18 cellular contexts compared by ENCODE assay signal in the genomic region with DNA sequence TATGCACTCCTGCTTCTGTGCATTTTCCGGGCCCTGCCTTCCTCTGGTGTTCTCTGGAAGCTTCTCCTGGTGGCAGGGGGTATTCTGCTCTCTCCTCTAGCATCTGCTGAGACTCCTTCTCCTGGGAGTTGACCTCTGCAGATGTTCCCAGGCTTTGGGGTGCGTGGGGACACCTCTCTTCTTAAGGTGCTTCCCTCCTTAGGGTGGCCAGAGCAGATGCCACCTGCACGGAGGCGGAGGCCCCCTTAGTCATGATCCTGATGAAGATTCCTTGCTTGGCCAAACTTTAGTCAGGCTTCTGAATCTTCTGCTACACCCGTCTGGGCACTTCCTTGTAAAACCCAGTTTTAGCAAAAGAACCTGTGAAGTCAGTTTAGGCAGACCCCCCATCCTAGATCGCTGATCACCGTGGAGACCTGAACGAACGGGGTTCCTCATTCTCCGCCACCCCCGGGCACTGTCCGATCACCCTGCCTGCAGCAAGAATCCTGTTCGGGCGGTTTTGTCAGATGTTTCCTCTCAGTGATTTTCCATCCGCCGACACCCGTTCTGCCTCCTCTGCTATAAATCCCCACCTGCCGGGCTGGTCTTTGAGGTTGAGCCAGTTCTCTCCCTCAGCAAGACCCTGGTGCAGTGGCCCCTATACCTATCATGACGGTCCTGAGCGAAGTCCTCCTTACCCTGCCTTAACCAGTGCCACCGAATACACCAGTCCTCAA.
A peak's percentile ranks its signal among the peaks of the same experiment; 100 is the strongest.
DNase-seq lines count a peak whose midpoint lies in the region; ATAC-seq, FAIRE-seq and TF ChIP-seq lines count a peak whose summit lies in the region.
"Had no signal": no experiment of that assay in that cellular context is flagged by ENCODE, and none has a peak within 500 bp of the region (broad histone marks: within the 10 kb centered on the region; RNA-seq: fewer than 3 reads in every experiment).

No MANE protein-coding gene starts in this region.

- peak overlapping the region; percentile 68 for H3K4me2 ChIP-seq in PC-9

- no peak for TF ChIP-seq CTCF in PC-9 (conservative IDR thresholded peaks at IDR 0.05)
- no peak for TF ChIP-seq CTCF in foreskin keratinocyte (conservative IDR thresholded peaks at IDR 0.05)

- CTCF ChIA-PET in PC-9 (lab: Charles Lee) = no interaction called here

- no peak overlapping the region for H2AFZ ChIP-seq in PC-9

- intact Hi-C loops in PC-9 (cut with micrococcal nuclease; ENCODE audit: unreplicated experiment) = no loop called here

- no TSS peak for BruUV-seq in PC-9 (replicated peaks; lab: Mats Ljungman, UMichigan)

- no peaks in the 10 kb centered on the region for H3K9me3 ChIP-seq in PC-9 (ENCODE audit: insufficient read depth, low read depth)
- no peaks in the 10 kb centered on the region for H3K9me3 ChIP-seq in small intestine (ENCODE audit: control insufficient read depth, low read depth)
- H3K9me3 ChIP-seq: upper lobe of right lung had no signal

- H3K4me1 ChIP-seq in PC-9 (replicated peaks; ENCODE audit: insufficient read depth) (peaks cover 68% of the 10 kb centered on the region), foreskin keratinocyte (no peaks in the 10 kb centered on the region), small intestine (ENCODE audit: control insufficient read depth in 2 of 2, insufficient read depth in 1 of 2, low read depth in 1 of 2, low read length in 1 of 2) (peaks cover 0 to 2% of the 10 kb centered on the region in 2 donors)

- POLR2A ChIA-PET in PC-9 (lab: Charles Lee; ENCODE audit: unreplicated experiment) = no interaction called here

- no peaks in the 10 kb centered on the region for H3K9me2 ChIP-seq in PC-9 (ENCODE audit: insufficient read depth)

- H3K4me3 ChIP-seq in PC-9 = no peak overlapping the region
- H3K4me3 ChIP-seq in small intestine (ENCODE audit: low read depth in 1 of 2, low read length in 2 of 2) = no peak overlapping the region
- H3K4me3 ChIP-seq: upper lobe of right lung had no signal

- H3K27ac ChIP-seq in PC-9 = peak overlapping the region; percentile 67
- no peak overlapping the region for H3K27ac ChIP-seq in foreskin keratinocyte
- H3K27ac ChIP-seq in small intestine (ENCODE audit: low read depth in 1 of 2, low read length in 1 of 2) = no peak overlapping the region
- H3K27ac ChIP-seq: upper lobe of right lung, WERI-Rb-1 had no signal

- no peaks in the 10 kb centered on the region for H3K27me3 ChIP-seq in PC-9 (ENCODE audit: insufficient read depth, low read depth)
- peaks cover 8% of the 10 kb centered on the region for H3K27me3 ChIP-seq in foreskin keratinocyte
- no peaks in the 10 kb centered on the region for H3K27me3 ChIP-seq in small intestine (ENCODE audit: control insufficient read depth in 2 of 2, insufficient read depth in 2 of 2, low read length in 2 of 2)
- H3K27me3 ChIP-seq: upper lobe of right lung had no signal

- ATAC-seq in foreskin keratinocyte = peak; percentile 32
- ATAC-seq: CD8-positive, alpha-beta T cell; right cardiac atrium; upper lobe of right lung had no signal

- no peaks in the 10 kb centered on the region for H4K20me1 ChIP-seq in PC-9 (ENCODE audit: insufficient read depth)

- FAIRE-seq in small intestine (lab: Jason Lieb, UNC) = no peak
- FAIRE-seq: endometrium, G401.6 had no signal

- WGBS in small intestine, 3 donors = 9 to 34% (median 12%) methylated on average over 21 of the region's 21 CpGs

- H3K36me3 ChIP-seq in PC-9 (ENCODE audit: low read depth) = no peaks in the 10 kb centered on the region
- no peaks in the 10 kb centered on the region for H3K36me3 ChIP-seq in small intestine (ENCODE audit: control insufficient read depth in 2 of 2, insufficient read depth in 2 of 2, low read length in 2 of 2)
- H3K36me3 ChIP-seq: upper lobe of right lung, WERI-Rb-1 had no signal

- peak; percentile 38 for DNase-seq in NCI-H748 (lab: John Stamatoyannopoulos, UW; ENCODE audit: unreplicated experiment)
- DNase-seq in NCI-H748 treated with DMSO at 0.1 percent for 48 hours (lab: John Stamatoyannopoulos, UW) = no peak
- peak; percentile 66 to 85 for DNase-seq in PC-9
- DNase-seq in foreskin keratinocyte = peak; percentile 26 to 45
- peak; percentile 63 for DNase-seq in small intestine
- DNase-seq in NCI-H1436 (lab: John Stamatoyannopoulos, UW) = no peak
- DNase-seq in T1000 (lab: John Stamatoyannopoulos, UW) = no peak
- no peak for DNase-seq in mesenteric fat pad (ENCODE audit: low spot score)
- DNase-seq: 8988T; activated naive CD4-positive, alpha-beta T cell; CD8-positive, alpha-beta T cell; MV-4-11; stimulated activated CD4-positive, alpha-beta T cell treated with anti-CD3 and anti-CD28 coated beads, Interleukin-4, amount 100 ng/mL, for 1 hour; upper lobe of right lung; WERI-Rb-1 had no signal

- H3F3A ChIP-seq in PC-9 (ENCODE audit: insufficient read depth, low read depth) = peaks cover 7% of the 10 kb centered on the region; the same call in 1 of the 2 replicates

- H3K79me2 ChIP-seq in PC-9 (ENCODE audit: low read depth) = no peaks in the 10 kb centered on the region

Comparison
In these comparisons a context has a peak if more than half of its experiments do, and no peak if none do; other contexts are left out.
1. DNase-seq: peak in NCI-H748 (single experiment), PC-9 (2 of 2), foreskin keratinocyte (2 of 2) and small intestine (single experiment); none in NCI-H748 treated with DMSO at 0.1 percent for 48 hours (single experiment), NCI-H1436 (single experiment), T1000 (single experiment) and mesenteric fat pad (single experiment).